In genomic region chr3:111248406-111248805, GRCh38 we compare ENCODE assay signal across 26 cellular contexts.
DNase-seq lines count a peak whose midpoint lies in the region; ATAC-seq, FAIRE-seq and TF ChIP-seq lines count a peak whose summit lies in the region.
"Had no signal": no experiment of that assay in that cellular context is flagged by ENCODE, and none has a peak within 500 bp of the region (broad histone marks: within the 10 kb centered on the region; RNA-seq: fewer than 3 reads in every experiment).

No MANE protein-coding gene starts in this region.

- H3K4me3 ChIP-seq in IMR-90 (ENCODE audit: insufficient read depth, low read depth, low read length) = no peak overlapping the region
- H3K4me3 ChIP-seq in bronchial epithelial cell (ENCODE audit: low read depth, low read length) = no peak overlapping the region
- H3K4me3 ChIP-seq in mesenchymal stem cell (ENCODE audit: insufficient read depth in 1 of 2, low read depth in 1 of 2, low read length in 2 of 2) = no peak overlapping the region
- no peak overlapping the region for H3K4me3 ChIP-seq in ascending aorta
- H3K4me3 ChIP-seq: BLaER1, GM12878 had no signal

- H3K56ac ChIP-seq in IMR-90 (ENCODE audit: extremely low read depth, insufficient read depth, low read length) = no peak overlapping the region

- H2AFZ ChIP-seq in IMR-90 (replicated peaks; ENCODE audit: low read length, poor library complexity) (no peak overlapping the region), mesenchymal stem cell (ENCODE audit: low read depth, low read length) (no peak overlapping the region)

- H2BK5ac ChIP-seq in IMR-90 (ENCODE audit: low read depth, low read length, poor library complexity, severe bottlenecking) = no peak overlapping the region
- no peak overlapping the region for H2BK5ac ChIP-seq in mesenchymal stem cell (ENCODE audit: low read depth, low read length, poor library complexity, severe bottlenecking)

- no peak overlapping the region for H4K5ac ChIP-seq in IMR-90 (ENCODE audit: low read depth, low read length)

- H3K9ac ChIP-seq in IMR-90 (ENCODE audit: low read depth, low read length) (no peak overlapping the region), mesenchymal stem cell (ENCODE audit: low read length) (no peak overlapping the region)
- H3K9ac ChIP-seq: BLaER1 had no signal

- H3K14ac ChIP-seq in IMR-90 (replicated peaks; ENCODE audit: low read depth, low read length) (no peak overlapping the region; the same call in 1 of the 2 replicates), mesenchymal stem cell (ENCODE audit: low read length in 2 of 2) (no peak overlapping the region)

- no peak overlapping the region for H2AK9ac ChIP-seq in IMR-90 (replicated peaks; ENCODE audit: low read depth, low read length, poor library complexity)

- H3K27ac ChIP-seq in IMR-90 (ENCODE audit: insufficient read depth, low read length) (no peak overlapping the region), mesenchymal stem cell (ENCODE audit: low read length, poor library complexity, severe bottlenecking) (no peak overlapping the region), ascending aorta (no peak overlapping the region)
- H3K27ac ChIP-seq: BLaER1 had no signal

- H2BK20ac ChIP-seq in IMR-90 (ENCODE audit: low read depth, low read length) = no peak overlapping the region

- H3K4ac ChIP-seq in IMR-90 (ENCODE audit: low read depth, low read length) (no peak overlapping the region), mesenchymal stem cell (ENCODE audit: low read depth in 1 of 2, low read length in 2 of 2) (no peak overlapping the region)

- H3K23ac ChIP-seq in IMR-90 (ENCODE audit: low read depth, low read length) (no peak overlapping the region), mesenchymal stem cell (ENCODE audit: low read length in 2 of 2) (no peak overlapping the region)

- H2BK12ac ChIP-seq in mesenchymal stem cell (ENCODE audit: low read length in 2 of 2) = no peak overlapping the region

- POLR2A ChIA-PET in IMR-90 (lab: Charles Lee; ENCODE audit: unreplicated experiment) = interaction anchor here (0.5 kb wide), 1 partner anchor 512 kb away, joined by 4 read pairs; no protein-coding TSS in a partner anchor

- H3K27me3 ChIP-seq in IMR-90 (ENCODE audit: control insufficient read depth, insufficient read depth, low read length) (no peaks in the 10 kb centered on the region), bronchial epithelial cell (ENCODE audit: control insufficient read depth, insufficient read depth, low read length) (no peaks in the 10 kb centered on the region), mesenchymal stem cell (ENCODE audit: control insufficient read depth in 1 of 2, insufficient read depth in 1 of 2, low read length in 2 of 2) (no peaks in the 10 kb centered on the region), ascending aorta (no peaks in the 10 kb centered on the region)
- H3K27me3 ChIP-seq: BE2C, BLaER1 had no signal

- H2AK5ac ChIP-seq in IMR-90 (ENCODE audit: low read depth, low read length) (no peak overlapping the region), mesenchymal stem cell (ENCODE audit: low read length, severe bottlenecking) (peak overlapping the region; percentile 36)

- H4K8ac ChIP-seq in IMR-90 (ENCODE audit: low read depth in 2 of 2, low read length in 2 of 2) (no peak overlapping the region), mesenchymal stem cell (ENCODE audit: low read length) (no peak overlapping the region)

- H3K4me2 ChIP-seq in IMR-90 (ENCODE audit: low read depth, low read length) (no peak overlapping the region), mesenchymal stem cell (ENCODE audit: low read length, poor library complexity, severe bottlenecking) (no peak overlapping the region)
- H3K4me2 ChIP-seq: BLaER1 had no signal

- WGBS in IMR-90 (ENCODE audit: extremely low coverage in 2 of 2, insufficient read length in 1 of 2), 2 experiments = no CpG with 5 or more reads among the region's 1 CpG
- 80% methylated on average over 1 of the region's 1 CpG for WGBS in mesenchymal stem cell

- H4K91ac ChIP-seq in IMR-90 (ENCODE audit: insufficient read depth, low read depth, low read length) = no peak overlapping the region
- H4K91ac ChIP-seq in mesenchymal stem cell (ENCODE audit: low read length) = no peak overlapping the region

- H3K9me3 ChIP-seq in IMR-90 (ENCODE audit: control insufficient read depth, insufficient read depth, low read length) = no peaks in the 10 kb centered on the region
- no peaks in the 10 kb centered on the region for H3K9me3 ChIP-seq in mesenchymal stem cell (ENCODE audit: control insufficient read depth, low read length)
- H3K9me3 ChIP-seq in ascending aorta = no peaks in the 10 kb centered on the region
- H3K9me3 ChIP-seq: BE2C had no signal

- H3K18ac ChIP-seq in IMR-90 (ENCODE audit: low read depth, low read length) (no peak overlapping the region; the same call in 1 of the 2 replicates), mesenchymal stem cell (ENCODE audit: low read depth in 1 of 2, low read length in 2 of 2) (no peak overlapping the region)

- no peak overlapping the region for H2BK120ac ChIP-seq in IMR-90 (ENCODE audit: low read depth, low read length)
- no peak overlapping the region for H2BK120ac ChIP-seq in mesenchymal stem cell (ENCODE audit: low read depth, low read length)

- no peaks in the 10 kb centered on the region; the same call in 1 of the 2 replicates for H3K9me1 ChIP-seq in IMR-90 (ENCODE audit: insufficient read depth, low read length)

- dilution Hi-C loops in IMR-90 (cut with HindIII; ENCODE audit: low sequenced_read_pairs, unreplicated experiment) = no loop called here

- in situ Hi-C loops in IMR-90 (cut with MboI; ENCODE audit: low sequenced_read_pairs) = no loop called here

- H3K4me1 ChIP-seq in IMR-90 (ENCODE audit: control insufficient read depth, insufficient read depth, low read length) (peaks cover 2% of the 10 kb centered on the region; the same call in 1 of the 2 replicates), mesenchymal stem cell (ENCODE audit: control insufficient read depth, insufficient read depth, low read depth, low read length) (peaks cover 3% of the 10 kb centered on the region), ascending aorta (no peaks in the 10 kb centered on the region)
- H3K4me1 ChIP-seq: BE2C, BLaER1 had no signal

- intact Hi-C loops in IMR-90 (cut with micrococcal nuclease) = loop anchor here (5.0 kb wide), 1 partner anchor 69 kb away; no protein-coding TSS in a partner anchor
- intact Hi-C loops in ascending aorta (cut with DNase I) = no loop called here

- H3K36me3 ChIP-seq in IMR-90 (ENCODE audit: control insufficient read depth, insufficient read depth, low read length) = no peaks in the 10 kb centered on the region
- no peaks in the 10 kb centered on the region for H3K36me3 ChIP-seq in bronchial epithelial cell (ENCODE audit: control insufficient read depth, insufficient read depth, low read length)
- H3K36me3 ChIP-seq in mesenchymal stem cell (ENCODE audit: control insufficient read depth in 1 of 2, insufficient read depth in 2 of 2, low read depth in 1 of 2, low read length in 2 of 2) = peaks cover 0 to under 1% of the 10 kb centered on the region in 2 experiments
- no peaks in the 10 kb centered on the region for H3K36me3 ChIP-seq in ascending aorta
- H3K36me3 ChIP-seq: BE2C, BLaER1 had no signal

- FAIRE-seq in bronchial epithelial cell (lab: Jason Lieb, UNC) = no peak
- FAIRE-seq: A204.1, GM12878, GM12892, GM18507 had no signal

- TF ChIP-seq CTCF in IMR-90 (conservative IDR thresholded peaks at IDR 0.05; ENCODE audit: low read depth, low read length) = no peak
- TF ChIP-seq CTCF in bronchial epithelial cell (IDR thresholded peaks at IDR 0.05; ENCODE audit: insufficient read depth, low read length, severe bottlenecking) = no peak
- TF ChIP-seq CTCF in ascending aorta (IDR thresholded peaks at IDR 0.05) = no peak

- H4K20me1 ChIP-seq in IMR-90 (ENCODE audit: insufficient read depth, low read length) = no peaks in the 10 kb centered on the region
- H4K20me1 ChIP-seq: BLaER1 had no signal

- CTCF ChIA-PET in IMR-90 (lab: Yijun Ruan, JAX) = no interaction called here

- DNase-seq in IMR-90 = no peak
- DNase-seq in bronchial epithelial cell (ENCODE audit: low read depth) = peak; percentile 72
- DNase-seq in mesenchymal stem cell = no peak
- DNase-seq in ascending aorta (ENCODE audit: low spot score in 2 of 2) = no peak
- DNase-seq: 8988T; ACHN; BE2C; C1 segment of cervical spinal cord; CD4-positive, alpha-beta memory T cell; CD4-positive, CD25-positive, alpha-beta regulatory T cell; CD8-positive, alpha-beta memory T cell; COR-L47; DMS 273 treated with DMSO at 0.1 percent for 48 hours; DMS153; DMS53; DMS79; DND-41; EL; GDM1 had no signal

- H3K79me1 ChIP-seq in IMR-90 (ENCODE audit: low read depth in 1 of 2, low read length in 2 of 2) = no peaks in the 10 kb centered on the region
- H3K79me1 ChIP-seq in mesenchymal stem cell (replicated peaks; ENCODE audit: low read length, poor library complexity, severe bottlenecking) = no peaks in the 10 kb centered on the region

- BruUV-seq in IMR-90 (replicated peaks; lab: Mats Ljungman, UMichigan) = no TSS peak

- no peak for TF ChIP-seq POLR2A in IMR-90 (IDR thresholded peaks at IDR 0.05; ENCODE audit: low read depth, low read length)

- no peak for TF ChIP-seq RAD21 in IMR-90 (IDR thresholded peaks at IDR 0.05; ENCODE audit: low read length)

- H2BK15ac ChIP-seq in IMR-90 (ENCODE audit: low read depth, low read length) (0 out of 3 replicates have a peak overlapping the region, but pooled peaks have one; percentile 7), mesenchymal stem cell (ENCODE audit: low read depth, poor library complexity, severe bottlenecking) (no peak overlapping the region)

- ATAC-seq in IMR-90 (ENCODE audit: low read depth) = no peak
- no peak for ATAC-seq in GM19395 (IDR thresholded peaks at IDR 0.05; ENCODE audit: unreplicated experiment)
- no peak for ATAC-seq in GM18517 (IDR thresholded peaks at IDR 0.05; ENCODE audit: unreplicated experiment)
- ATAC-seq: GM12878 had no signal

TF ChIP-seq in IMR-90, 13 proteins besides CTCF, POLR2A, EP300 and RAD21 (continues in another document):
- TF ChIP-seq MXI1 (IDR thresholded peaks at IDR 0.05; ENCODE audit: borderline replicate concordance, low read depth, low read length) = no peak
- no peak for TF ChIP-seq RFX5 (IDR thresholded peaks at IDR 0.05; ENCODE audit: low read depth, low read length)
- TF ChIP-seq ELK1 (IDR thresholded peaks at IDR 0.05; ENCODE audit: borderline replicate concordance, low read depth, low read length) = no peak
- no peak for TF ChIP-seq SMC3 (IDR thresholded peaks at IDR 0.05; ENCODE audit: low read depth, low read length)
- TF ChIP-seq BHLHE40 (IDR thresholded peaks at IDR 0.05; ENCODE audit: low read depth, low read length) = no peak
- TF ChIP-seq CEBPB (IDR thresholded peaks at IDR 0.05; ENCODE audit: low read depth, low read length) = no peak
